In the genomic region with DNA sequence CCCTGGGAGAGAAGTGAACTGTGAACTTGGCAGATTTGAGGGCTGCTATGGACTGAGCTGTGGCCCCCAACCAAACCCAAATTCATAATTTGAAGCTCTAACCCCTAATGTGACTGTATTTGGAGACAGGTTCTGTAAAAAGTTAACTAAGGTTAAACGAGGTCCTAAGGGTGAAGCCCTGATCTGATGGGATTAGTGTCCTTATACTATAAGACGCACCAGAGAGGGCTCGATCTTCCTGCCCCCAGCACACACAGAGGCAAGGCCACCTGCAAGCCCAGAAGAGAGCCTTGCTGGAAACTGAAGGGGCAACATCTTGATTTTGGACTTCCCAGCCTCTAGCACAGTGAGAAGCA, we compare ENCODE assay signal across 31 cellular contexts. TPM values are rescaled to one million over a fixed set of nuclear protein-coding genes. Genes with fewer than 3 reads are reported as not detected.
DNase-seq lines count a peak whose midpoint lies in the region; ATAC-seq, FAIRE-seq and TF ChIP-seq lines count a peak whose summit lies in the region.
"Had no signal": no experiment of that assay in that cellular context is flagged by ENCODE, and none has a peak within 500 bp of the region (broad histone marks: within the 10 kb centered on the region; RNA-seq: fewer than 3 reads in every experiment).

No MANE protein-coding gene starts in this region.

- no TSS peak for BruUV-seq in endothelial cell of umbilical vein (replicated peaks; lab: Mats Ljungman, UMichigan)

- POLR2A ChIA-PET in endothelial cell of umbilical vein (lab: Charles Lee): no interaction called here

- no peak for TF ChIP-seq CTCF in endothelial cell of umbilical vein (IDR thresholded peaks at IDR 0.05; ENCODE audit: extremely low read depth in 1 of 2, insufficient read depth in 1 of 2, low read depth in 1 of 2, low read length in 2 of 2)
- TF ChIP-seq CTCF in osteocyte (IDR thresholded peaks at IDR 0.05): no peak

- H3K27me3 Mint-ChIP-seq in activated CD4-positive, alpha-beta T cell treated with anti-CD3 and anti-CD28 coated beads, Interleukin-2, amount 10 ng/mL, durations not matched to agents 24 days and 14 days: no peaks in the 10 kb centered on the region
- H3K27me3 Mint-ChIP-seq in osteocyte (ENCODE audit: unreplicated experiment): no peaks in the 10 kb centered on the region
- H3K27me3 Mint-ChIP-seq: CD4-positive, alpha-beta memory T cell; natural killer cell treated with Interleukin-12 subunit alpha and Interleukin-12 subunit beta and Interleukin-15 and Interleukin-18, amount 100 ng/mL, for 72 hours; stimulated activated naive CD8-positive, alpha-beta T cell treated with anti-CD3 and anti-CD28 coated beads, Interleukin-15, Interleukin-2, amounts not matched to agents 100 ng/mL and 50 ng/mL, for 24 hours had no signal

- no peak for FAIRE-seq in endothelial cell of umbilical vein (lab: Jason Lieb, UNC)
- FAIRE-seq: A204.1, HTR-8/SVneo, pancreas, urothelium cell line had no signal

- no peaks in the 10 kb centered on the region for H3K9me1 ChIP-seq in endothelial cell of umbilical vein (replicated peaks; ENCODE audit: control insufficient read depth, extremely low read depth, insufficient read depth, low read length)

- no peak for ATAC-seq in GM19035 (IDR thresholded peaks at IDR 0.05; ENCODE audit: unreplicated experiment)
- ATAC-seq: activated T-cell treated with anti-CD3 and anti-CD28 coated beads, Interleukin-2, amount 50 U/mL, for 72 hours; gastrocnemius medialis; natural killer cell treated with Interleukin-12 subunit alpha and Interleukin-12 subunit beta and Interleukin-15 and Interleukin-18, amount 100 ng/mL, for 72 hours; pancreas had no signal

- H3K36me3 ChIP-seq in HUES64 (ENCODE audit: insufficient read depth, low read length) (peaks cover 42% of the 10 kb centered on the region), endothelial cell of umbilical vein (ENCODE audit: control insufficient read depth in 2 of 2, extremely low read depth in 1 of 2, insufficient read depth in 2 of 2, low read length in 2 of 2) (peaks cover 24 to 29% of the 10 kb centered on the region in 2 experiments)

- CTCF ChIA-PET in endothelial cell of umbilical vein (lab: Charles Lee): interaction anchor here (1.0 to 2.4 kb wide), 4 partner anchors 20 to 489 kb away, joined by 3 to 13 read pairs (median 7); no protein-coding TSS in a partner anchor

- H3K9me3 Mint-ChIP-seq in activated CD4-positive, alpha-beta T cell treated with anti-CD3 and anti-CD28 coated beads, Interleukin-2, amount 10 ng/mL, durations not matched to agents 24 days and 14 days: no peaks in the 10 kb centered on the region
- H3K9me3 Mint-ChIP-seq in osteocyte (ENCODE audit: unreplicated experiment): no peaks in the 10 kb centered on the region
- H3K9me3 Mint-ChIP-seq: activated T-cell treated with anti-CD3 and anti-CD28 coated beads, Interleukin-2, amount 50 U/mL, for 72 hours; CD4-positive, alpha-beta memory T cell; natural killer cell treated with Interleukin-12 subunit alpha and Interleukin-12 subunit beta and Interleukin-15 and Interleukin-18, amount 100 ng/mL, for 72 hours; stimulated activated naive CD8-positive, alpha-beta T cell treated with anti-CD3 and anti-CD28 coated beads, Interleukin-15, Interleukin-2, amounts not matched to agents 100 ng/mL and 50 ng/mL, for 24 hours had no signal

- H3K27me3 ChIP-seq in HUES64 (ENCODE audit: insufficient read depth, low read length) (no peaks in the 10 kb centered on the region), endothelial cell of umbilical vein (ENCODE audit: control insufficient read depth in 2 of 2, insufficient read depth in 2 of 2, low read length in 2 of 2) (no peaks in the 10 kb centered on the region)
- H3K27me3 ChIP-seq: adrenal gland, gastrocnemius medialis, pancreas had no signal

- H3K36me3 Mint-ChIP-seq in activated CD4-positive, alpha-beta T cell treated with anti-CD3 and anti-CD28 coated beads, Interleukin-2, amount 10 ng/mL, durations not matched to agents 24 days and 14 days (ENCODE audit: low read depth): peaks cover 22% of the 10 kb centered on the region
- H3K36me3 Mint-ChIP-seq in osteocyte (ENCODE audit: unreplicated experiment): peaks cover 17% of the 10 kb centered on the region
- H3K36me3 Mint-ChIP-seq: natural killer cell treated with Interleukin-12 subunit alpha and Interleukin-12 subunit beta and Interleukin-15 and Interleukin-18, amount 100 ng/mL, for 72 hours had no signal

- intact Hi-C loops in activated CD4-positive, alpha-beta T cell treated with anti-CD3 and anti-CD28 coated beads, Interleukin-2, amount 10 ng/mL, durations not matched to agents 24 days and 14 days (cut with micrococcal nuclease): loop anchor here (10.0 kb wide), 1 partner anchor 123 kb away; a partner anchor contains a TSS
- intact Hi-C loops in endothelial cell of umbilical vein (cut with micrococcal nuclease): loop anchor here (5.0 kb wide), 1 partner anchor 75 kb away; no protein-coding TSS in a partner anchor

- WGBS in HUES64: 91% methylated on average over 3 of the region's 3 CpGs

- dilution Hi-C loops in endothelial cell of umbilical vein (cut with MboI; ENCODE audit: extremely low pct_ligation_motif_present, low sequenced_read_pairs): no loop called here

- H3K79me2 ChIP-seq in endothelial cell of umbilical vein (ENCODE audit: control insufficient read depth, insufficient read depth, low read length): no peaks in the 10 kb centered on the region

- H3K9me3 ChIP-seq in HUES64 (ENCODE audit: insufficient read depth, low read depth, low read length) (no peaks in the 10 kb centered on the region), endothelial cell of umbilical vein (replicated peaks; ENCODE audit: control insufficient read depth, insufficient read depth, low read length) (no peaks in the 10 kb centered on the region)
- H3K9me3 ChIP-seq: adrenal gland, gastrocnemius medialis, pancreas, thoracic aorta had no signal

- H3K9ac ChIP-seq in HUES64 (ENCODE audit: low read depth, low read length) (no peak overlapping the region), endothelial cell of umbilical vein (replicated peaks; ENCODE audit: extremely low read depth, insufficient read depth, low read length) (no peak overlapping the region)

- TF ChIP-seq POLR2A in endothelial cell of umbilical vein (IDR thresholded peaks at IDR 0.05; ENCODE audit: low read depth, low read length): peak; percentile 48

- DNase-seq in activated CD4-positive, alpha-beta T cell treated with anti-CD3 and anti-CD28 coated beads, Interleukin-2, amount 10 ng/mL, durations not matched to agents 24 days and 14 days: no peak
- DNase-seq in activated CD4-positive, alpha-beta T cell treated with anti-CD3 and anti-CD28 coated beads, Interleukin-2, amount 50 U/mL, for 1 hour: no peak
- DNase-seq in endothelial cell of umbilical vein (ENCODE audit: low read depth, low spot score) (no peak), osteocyte (ENCODE audit: extremely low spot score, unreplicated experiment) (no peak), activated gamma-delta T cell treated with Interleukin-2 at 50 U/mL for 16 hours (no peak)
- DNase-seq in NK-92 treated with Interleukin-12 subunit alpha and Interleukin-12 subunit beta, amount 100 ng/mL, for 24 hours (lab: John Stamatoyannopoulos, UW): no peak
- DNase-seq: activated CD4-positive, alpha-beta T cell treated with anti-CD3 and anti-CD28 coated beads for 48 hours; activated naive CD4-positive, alpha-beta T cell treated with Interleukin-2 at 50 U/mL for 16 hours; activated T-cell treated with anti-CD3 and anti-CD28 coated beads, Interleukin-2, amount 50 U/mL, for 72 hours; adrenal gland; CD4-positive, alpha-beta memory T cell; cerebellar nuclear complex; gastrocnemius medialis; KBM-7; kidney glomerular epithelial cell; NCI-H1092 treated with DMSO at 0.1 percent for 48 hours; NCI-H1930; NCI-H526; pancreas; retina; stimulated activated CD4-positive, alpha-beta T cell treated with anti-CD3 and anti-CD28 coated beads, Interleukin-1b, Interleukin-23, amount 100 ng/mL, for 48 hours; T-helper 9 cell had no signal

- H3K4me1 Mint-ChIP-seq in activated CD4-positive, alpha-beta T cell treated with anti-CD3 and anti-CD28 coated beads, Interleukin-2, amount 10 ng/mL, durations not matched to agents 24 days and 14 days: peaks cover 5% of the 10 kb centered on the region
- H3K4me1 Mint-ChIP-seq in osteocyte (ENCODE audit: unreplicated experiment): peaks cover 6% of the 10 kb centered on the region

- H2AFZ ChIP-seq in endothelial cell of umbilical vein (ENCODE audit: low read depth, low read length): no peak overlapping the region

- H3K27ac Mint-ChIP-seq in activated CD4-positive, alpha-beta T cell treated with anti-CD3 and anti-CD28 coated beads, Interleukin-2, amount 10 ng/mL, durations not matched to agents 24 days and 14 days: peak overlapping the region; percentile 43
- peak overlapping the region; percentile 66 for H3K27ac Mint-ChIP-seq in osteocyte (ENCODE audit: unreplicated experiment)
- H3K27ac Mint-ChIP-seq: natural killer cell treated with Interleukin-12 subunit alpha and Interleukin-12 subunit beta and Interleukin-15 and Interleukin-18, amount 100 ng/mL, for 72 hours; stimulated activated naive CD8-positive, alpha-beta T cell treated with anti-CD3 and anti-CD28 coated beads, Interleukin-15, Interleukin-2, amounts not matched to agents 100 ng/mL and 50 ng/mL, for 24 hours had no signal

- H3K4me3 Mint-ChIP-seq in activated CD4-positive, alpha-beta T cell treated with anti-CD3 and anti-CD28 coated beads, Interleukin-2, amount 10 ng/mL, durations not matched to agents 24 days and 14 days: no peak overlapping the region
- no peak overlapping the region for H3K4me3 Mint-ChIP-seq in osteocyte (ENCODE audit: unreplicated experiment)
- H3K4me3 Mint-ChIP-seq: activated T-cell treated with anti-CD3 and anti-CD28 coated beads, Interleukin-2, amount 50 U/mL, for 72 hours; CD4-positive, alpha-beta memory T cell; natural killer cell treated with Interleukin-12 subunit alpha and Interleukin-12 subunit beta and Interleukin-15 and Interleukin-18, amount 100 ng/mL, for 72 hours; stimulated activated naive CD8-positive, alpha-beta T cell treated with anti-CD3 and anti-CD28 coated beads, Interleukin-15, Interleukin-2, amounts not matched to agents 100 ng/mL and 50 ng/mL, for 24 hours had no signal

- H3K4me3 ChIP-seq in HUES64 (ENCODE audit: low read length) (no peak overlapping the region), endothelial cell of umbilical vein (replicated peaks in 1 of 3; ENCODE audit: insufficient read depth in 1 of 3, low read depth in 1 of 3, low read length in 3 of 3) (no peak overlapping the region)
- H3K4me3 ChIP-seq: adrenal gland, gastrocnemius medialis, pancreas, smooth muscle cell, thoracic aorta had no signal

- 0 out of 2 replicates have a peak overlapping the region, but pooled peaks have one; percentile 4 for H3K27ac ChIP-seq in HUES64 (ENCODE audit: low read depth, low read length)
- no peak overlapping the region for H3K27ac ChIP-seq in endothelial cell of umbilical vein (ENCODE audit: insufficient read depth, low read depth, low read length)
- H3K27ac ChIP-seq: adrenal gland, gastrocnemius medialis, pancreas, thoracic aorta had no signal

- H3K4me1 ChIP-seq in HUES64 (ENCODE audit: insufficient read depth, low read length) (no peaks in the 10 kb centered on the region), endothelial cell of umbilical vein (ENCODE audit: control insufficient read depth, extremely low read depth, insufficient read depth, low read length) (no peaks in the 10 kb centered on the region)
- H3K4me1 ChIP-seq: adrenal gland, gastrocnemius medialis, pancreas had no signal

- H3K4me2 ChIP-seq in endothelial cell of umbilical vein (ENCODE audit: insufficient read depth, low read length): no peak overlapping the region
- H3K4me2 ChIP-seq: smooth muscle cell had no signal

- no peaks in the 10 kb centered on the region for H4K20me1 ChIP-seq in endothelial cell of umbilical vein (replicated peaks; ENCODE audit: control insufficient read depth, extremely low read depth, insufficient read depth, low read length)

RNA-seq across cellular contexts. Expression of a gene that starts 34.0 kb away (rescaled TPM):
- 377 and 379 TPM in 2 replicates for total RNA-seq in activated CD4-positive, alpha-beta T cell treated with anti-CD3 and anti-CD28 coated beads, Interleukin-2, amount 10 ng/mL, durations not matched to agents 24 days and 14 days
- 729 TPM for polyA plus RNA-seq in HUES64 (2013, experiment 1 of 2)
- polyA plus RNA-seq in HUES64 (2013, experiment 2 of 2): 799 TPM
- total RNA-seq in endothelial cell of umbilical vein (510 and 586 TPM in 2 replicates), osteocyte (480 and 494 TPM in 2 replicates)
- polyA plus RNA-seq in endothelial cell of umbilical vein: 287 and 288 TPM in 2 replicates
- polyA plus RNA-seq in endothelial cell of umbilical vein (2011; cell fraction: cytosol; rRNA removed): 268 and 345 TPM in 2 replicates
- 184 and 232 TPM in 2 replicates for polyA plus RNA-seq in endothelial cell of umbilical vein (2011; cell fraction: nucleus; rRNA removed)
- 369 and 460 TPM in 2 replicates for polyA plus RNA-seq in endothelial cell of umbilical vein (2012)
- 228 and 298 TPM in 2 replicates for polyA minus RNA-seq in endothelial cell of umbilical vein
- polyA minus RNA-seq in endothelial cell of umbilical vein (2011; cell fraction: cytosol; rRNA and poly(A)+ RNA removed): 446 TPM
- polyA minus RNA-seq in endothelial cell of umbilical vein (2011; cell fraction: nucleus; rRNA and poly(A)+ RNA removed): 75.3 and 101 TPM in 2 replicates
